Comparison of ENCODE assay signal across 11 cellular contexts in genomic region chr10:99945286-99945685, GRCh38.
DNase-seq lines count a peak whose midpoint lies in the region; ATAC-seq and TF ChIP-seq lines count a peak whose summit lies in the region.
"Had no signal": no experiment of that assay in that cellular context is flagged by ENCODE, and none has a peak within 500 bp of the region (broad histone marks: within the 10 kb centered on the region; RNA-seq: fewer than 3 reads in every experiment).

No MANE protein-coding gene starts in this region.

- in situ Hi-C loops in Panc1 (cut with HindIII; ENCODE audit: low pct_unique_long_range_greater_than_20kb, low sequenced_read_pairs) = no loop called here

- H3K36me3 Mint-ChIP-seq in osteocyte (ENCODE audit: unreplicated experiment) (peaks cover 18% of the 10 kb centered on the region), natural killer cell (peaks cover 5% of the 10 kb centered on the region)
- peaks cover 1 to 4% of the 10 kb centered on the region in 2 donors for H3K36me3 Mint-ChIP-seq in activated T-cell treated with anti-CD3 and anti-CD28 coated beads, Interleukin-2, amount 50 U/mL, for 72 hours (ENCODE audit: insufficient read depth in 2 of 2)

- peaks cover 62% of the 10 kb centered on the region for H3K4me1 ChIP-seq in ACC112 (ENCODE audit: control insufficient read depth, insufficient read depth, low read length, unreplicated experiment)
- no peaks in the 10 kb centered on the region; the same call in 1 of the 2 replicates for H3K4me1 ChIP-seq in Panc1 (ENCODE audit: control insufficient read depth, insufficient read depth, low read length)

- H3K4me3 Mint-ChIP-seq in osteocyte (ENCODE audit: unreplicated experiment) = no peak overlapping the region
- H3K4me3 Mint-ChIP-seq in natural killer cell = no peak overlapping the region
- no peak overlapping the region for H3K4me3 Mint-ChIP-seq in activated T-cell treated with anti-CD3 and anti-CD28 coated beads, Interleukin-2, amount 50 U/mL, for 72 hours
- H3K4me3 Mint-ChIP-seq: CD4-positive, CD25-positive, alpha-beta regulatory T cell had no signal

- H3K9me3 Mint-ChIP-seq in osteocyte (ENCODE audit: unreplicated experiment) = peaks cover 3% of the 10 kb centered on the region
- H3K9me3 Mint-ChIP-seq in natural killer cell = no peaks in the 10 kb centered on the region
- peaks cover 3 to 6% of the 10 kb centered on the region in 2 donors for H3K9me3 Mint-ChIP-seq in activated T-cell treated with anti-CD3 and anti-CD28 coated beads, Interleukin-2, amount 50 U/mL, for 72 hours

- no peak for DNase-seq in Panc1 (ENCODE audit: low read depth, low spot score)
- peak; percentile 88 for DNase-seq in fibroblast of peridontal ligament (ENCODE audit: extremely low read depth)
- no peak for DNase-seq in osteocyte (ENCODE audit: extremely low spot score, unreplicated experiment)
- DNase-seq in natural killer cell = no peak
- no peak for DNase-seq in activated T-cell treated with anti-CD3 and anti-CD28 coated beads, Interleukin-2, amount 50 U/mL, for 72 hours
- DNase-seq in activated naive CD4-positive, alpha-beta T cell treated with Interleukin-2 at 50 U/mL for 16 hours = no peak
- DNase-seq: CD4-positive, CD25-positive, alpha-beta regulatory T cell; NCI-H187; stimulated activated CD8-positive, alpha-beta memory T cell treated with anti-CD3 and anti-CD28 coated beads, Interleukin-4, amount 100 ng/mL, for 48 hours had no signal

- H3K79me2 ChIP-seq in ACC112 (ENCODE audit: control insufficient read depth, insufficient read depth, low read length, unreplicated experiment) = peaks cover 88% of the 10 kb centered on the region

- no TSS peak for BruUV-seq in Panc1 (replicated peaks; lab: Mats Ljungman, UMichigan)

- H3K36me3 ChIP-seq in ACC112 (ENCODE audit: insufficient read depth, low read length) (peaks cover 19% of the 10 kb centered on the region), Panc1 (ENCODE audit: control insufficient read depth, insufficient read depth, low read length) (no peaks in the 10 kb centered on the region; the same call in 1 of the 2 replicates)

- CTCF ChIA-PET in Panc1 (lab: Charles Lee) = no interaction called here

- intact Hi-C loops in Panc1 (cut with micrococcal nuclease; ENCODE audit: unreplicated experiment) = no loop called here
- intact Hi-C loops in natural killer cell (cut with micrococcal nuclease) = no loop called here

- H3K27me3 Mint-ChIP-seq in osteocyte (ENCODE audit: unreplicated experiment) (no peaks in the 10 kb centered on the region), natural killer cell (ENCODE audit: low read depth in 2 of 2) (no peaks in the 10 kb centered on the region)
- H3K27me3 Mint-ChIP-seq in activated T-cell treated with anti-CD3 and anti-CD28 coated beads, Interleukin-2, amount 50 U/mL, for 72 hours (ENCODE audit: low read depth) = no peaks in the 10 kb centered on the region

- H3K4me1 Mint-ChIP-seq in osteocyte (ENCODE audit: unreplicated experiment) (peaks cover 37% of the 10 kb centered on the region), natural killer cell (peaks cover 0 to 5% of the 10 kb centered on the region in 2 donors)
- no peaks in the 10 kb centered on the region for H3K4me1 Mint-ChIP-seq in activated T-cell treated with anti-CD3 and anti-CD28 coated beads, Interleukin-2, amount 50 U/mL, for 72 hours (ENCODE audit: low read depth)
- H3K4me1 Mint-ChIP-seq: CD4-positive, CD25-positive, alpha-beta regulatory T cell had no signal

- no peaks in the 10 kb centered on the region for H3K27me3 ChIP-seq in ACC112 (ENCODE audit: insufficient read depth, low read length)
- H3K27me3 ChIP-seq in Panc1 (ENCODE audit: control insufficient read depth, insufficient read depth, low read length) = no peaks in the 10 kb centered on the region

- H3K27ac ChIP-seq in ACC112 (ENCODE audit: low read depth, low read length) (peak overlapping the region; percentile 99), Panc1 (ENCODE audit: low read length) (peak overlapping the region; percentile 25; the same call in 1 of the 2 replicates)

- H3K4me3 ChIP-seq in ACC112 (ENCODE audit: low read depth, low read length) (peak overlapping the region; percentile 20; the same call in 1 of the 2 replicates), Panc1 (ENCODE audit: low read depth in 2 of 2, low read length in 2 of 2) (no peak overlapping the region)

- H2AFZ ChIP-seq in ACC112 (ENCODE audit: low read length, unreplicated experiment) = no peak overlapping the region

- TF ChIP-seq CTCF in Panc1 (IDR thresholded peaks at IDR 0.05) = no peak
- no peak for TF ChIP-seq CTCF in osteocyte (IDR thresholded peaks at IDR 0.05)
- TF ChIP-seq CTCF in natural killer cell (IDR thresholded peaks at IDR 0.05) = no peak

- ATAC-seq in Panc1 = peak; percentile 49; the same call in 1 of the 2 replicates
- ATAC-seq in natural killer cell = no peak
- ATAC-seq in activated T-cell treated with anti-CD3 and anti-CD28 coated beads, Interleukin-2, amount 50 U/mL, for 72 hours (replicated peaks in 1 of 2) = no peak
- ATAC-seq in GM18517 (IDR thresholded peaks at IDR 0.05; ENCODE audit: unreplicated experiment) = no peak

- H3K27ac Mint-ChIP-seq in osteocyte (ENCODE audit: unreplicated experiment) (peak overlapping the region; percentile 80), natural killer cell (no peak overlapping the region)
- no peak overlapping the region for H3K27ac Mint-ChIP-seq in activated T-cell treated with anti-CD3 and anti-CD28 coated beads, Interleukin-2, amount 50 U/mL, for 72 hours
- H3K27ac Mint-ChIP-seq: CD4-positive, CD25-positive, alpha-beta regulatory T cell had no signal

- no peaks in the 10 kb centered on the region for H3K9me3 ChIP-seq in Panc1 (ENCODE audit: control insufficient read depth, insufficient read depth, low read depth, low read length)

- POLR2A ChIA-PET in Panc1 (lab: Charles Lee) = interaction anchor here (0.6 kb wide), 1 partner anchor 8 kb away, joined by 3 read pairs; no protein-coding TSS in a partner anchor
